In genomic region chr1:175600721-175601440, GRCh38 we compare ENCODE assay signal across 12 cellular contexts.
DNase-seq lines count a peak whose midpoint lies in the region; ATAC-seq, FAIRE-seq and TF ChIP-seq lines count a peak whose summit lies in the region.
"Had no signal": no experiment of that assay in that cellular context is flagged by ENCODE, and none has a peak within 500 bp of the region (broad histone marks: within the 10 kb centered on the region; RNA-seq: fewer than 3 reads in every experiment).

No MANE protein-coding gene starts in this region.

- H3K9me3 ChIP-seq in MM.1S (replicated peaks; ENCODE audit: insufficient read depth, low read length) = no peaks in the 10 kb centered on the region
- no peaks in the 10 kb centered on the region for H3K9me3 ChIP-seq in kidney (ENCODE audit: control insufficient read depth in 1 of 2, low read length in 2 of 2)
- no peaks in the 10 kb centered on the region for H3K9me3 ChIP-seq in osteoblast (ENCODE audit: low read depth, low read length)

- ATAC-seq in GM21390 (IDR thresholded peaks at IDR 0.05; ENCODE audit: unreplicated experiment) (peak; percentile 84), HG03175 (IDR thresholded peaks at IDR 0.05; ENCODE audit: unreplicated experiment) (peak; percentile 85)
- ATAC-seq: Right ventricle myocardium inferior had no signal

- H2AFZ ChIP-seq in MM.1S (ENCODE audit: low read length) (no peak overlapping the region), osteoblast (ENCODE audit: low read length) (no peak overlapping the region)

- peaks cover 29% of the 10 kb centered on the region for H3K4me1 Mint-ChIP-seq in T-helper 1 cell treated with Interleukin-12 subunit alpha and Interleukin-12 subunit beta and Interleukin-4 antibody, amounts not matched to agents 30 μg/mL and 1 μg/mL, for 36 hours (ENCODE audit: low read depth)

- H3K4me2 ChIP-seq in MM.1S (ENCODE audit: low read depth, low read length) (no peak overlapping the region), osteoblast (ENCODE audit: insufficient read depth, low read length) (no peak overlapping the region)

- H3K36me3 Mint-ChIP-seq in T-helper 1 cell treated with Interleukin-12 subunit alpha and Interleukin-12 subunit beta and Interleukin-4 antibody, amounts not matched to agents 30 μg/mL and 1 μg/mL, for 36 hours (ENCODE audit: low read depth) = no peaks in the 10 kb centered on the region

- in situ Hi-C loops in GM13977 (cut with MboI; ENCODE audit: low pct_unique_long_range_greater_than_20kb, low sequenced_read_pairs, unreplicated experiment) = no loop called here

- intact Hi-C loops in kidney (cut with DNase I) = no loop called here

- no peaks in the 10 kb centered on the region for H3F3A ChIP-seq in MM.1S (ENCODE audit: insufficient read depth, low read length)

- H3K4me3 Mint-ChIP-seq in T-helper 1 cell treated with Interleukin-12 subunit alpha and Interleukin-12 subunit beta and Interleukin-4 antibody, amounts not matched to agents 30 μg/mL and 1 μg/mL, for 36 hours = peak overlapping the region; percentile 67
- H3K4me3 Mint-ChIP-seq: activated T-cell treated with anti-CD3 and anti-CD28 coated beads, Interleukin-2, amount 50 U/mL, for 72 hours had no signal

- no peak for FAIRE-seq in kidney (lab: Jason Lieb, UNC)
- FAIRE-seq: endometrium had no signal

- H3K27me3 ChIP-seq in MM.1S (replicated peaks; ENCODE audit: insufficient read depth, low read length) = no peaks in the 10 kb centered on the region
- no peaks in the 10 kb centered on the region for H3K27me3 ChIP-seq in osteoblast (ENCODE audit: insufficient read depth, low read length)

- H3K27ac Mint-ChIP-seq in T-helper 1 cell treated with Interleukin-12 subunit alpha and Interleukin-12 subunit beta and Interleukin-4 antibody, amounts not matched to agents 30 μg/mL and 1 μg/mL, for 36 hours = peak overlapping the region; percentile 72
- H3K27ac Mint-ChIP-seq: activated T-cell treated with anti-CD3 and anti-CD28 coated beads, Interleukin-2, amount 50 U/mL, for 72 hours had no signal

- H3K27me3 Mint-ChIP-seq in T-helper 1 cell treated with Interleukin-12 subunit alpha and Interleukin-12 subunit beta and Interleukin-4 antibody, amounts not matched to agents 30 μg/mL and 1 μg/mL, for 36 hours (ENCODE audit: low read depth) = peaks cover 21% of the 10 kb centered on the region

- H3K79me2 ChIP-seq in MM.1S (ENCODE audit: low read length) (no peaks in the 10 kb centered on the region), osteoblast (ENCODE audit: insufficient read depth, low read length) (no peaks in the 10 kb centered on the region)

- no peak overlapping the region for H3K9ac ChIP-seq in MM.1S (ENCODE audit: low read length)
- no peak overlapping the region for H3K9ac ChIP-seq in kidney (ENCODE audit: low read length in 2 of 2)

- H3K36me3 ChIP-seq in MM.1S (replicated peaks; ENCODE audit: insufficient read depth, low read length) = no peaks in the 10 kb centered on the region
- no peaks in the 10 kb centered on the region for H3K36me3 ChIP-seq in kidney (ENCODE audit: control insufficient read depth in 1 of 2, insufficient read depth in 2 of 2, low read length in 2 of 2)
- H3K36me3 ChIP-seq in osteoblast (ENCODE audit: insufficient read depth, low read length) = no peaks in the 10 kb centered on the region

- H4K20me1 ChIP-seq in MM.1S (ENCODE audit: insufficient read depth, low read length) (no peaks in the 10 kb centered on the region), osteoblast (ENCODE audit: insufficient read depth, low read length) (no peaks in the 10 kb centered on the region)

- no peaks in the 10 kb centered on the region for H3K9me3 Mint-ChIP-seq in T-helper 1 cell treated with Interleukin-12 subunit alpha and Interleukin-12 subunit beta and Interleukin-4 antibody, amounts not matched to agents 30 μg/mL and 1 μg/mL, for 36 hours
- H3K9me3 Mint-ChIP-seq: activated T-cell treated with anti-CD3 and anti-CD28 coated beads, Interleukin-2, amount 50 U/mL, for 72 hours had no signal

- no peaks in the 10 kb centered on the region for H3K9me2 ChIP-seq in MM.1S (replicated peaks; ENCODE audit: insufficient read depth, low read length)

- H3K4me1 ChIP-seq in MM.1S (ENCODE audit: low read length) (no peaks in the 10 kb centered on the region), kidney (ENCODE audit: control insufficient read depth in 1 of 2, insufficient read depth in 1 of 2, low read depth in 1 of 2, low read length in 2 of 2) (peaks cover 0 to 2% of the 10 kb centered on the region in 2 donors), osteoblast (ENCODE audit: insufficient read depth, low read length) (no peaks in the 10 kb centered on the region)

- DNase-seq in GM13977 (ENCODE audit: low spot score) (peak; percentile 72), MM.1S (no peak), kidney (no peak), osteoblast (ENCODE audit: insufficient read length, low spot score, missing footprints) (no peak), T1000 (lab: John Stamatoyannopoulos, UW) (no peak)
- DNase-seq: activated T-cell treated with anti-CD3 and anti-CD28 coated beads, Interleukin-2, amount 50 U/mL, for 72 hours had no signal

- H3K4me3 ChIP-seq in MM.1S (ENCODE audit: low read length) (no peak overlapping the region), kidney (ENCODE audit: low read length in 2 of 2) (no peak overlapping the region), osteoblast (ENCODE audit: insufficient read depth, low read length) (no peak overlapping the region)
- H3K4me3 ChIP-seq: lung had no signal

- H3K27ac ChIP-seq in MM.1S (ENCODE audit: low read length) (no peak overlapping the region), kidney (ENCODE audit: low read depth in 2 of 2, low read length in 2 of 2) (no peak overlapping the region), osteoblast (ENCODE audit: low read depth, low read length) (no peak overlapping the region)

- TF ChIP-seq CTCF in GM13977 (IDR thresholded peaks at IDR 0.05; ENCODE audit: extremely low read depth, insufficient read depth, missing control alignments) (no peak), MM.1S (IDR thresholded peaks at IDR 0.05; ENCODE audit: low read length) (no peak), kidney (IDR thresholded peaks at IDR 0.05; ENCODE audit: borderline replicate concordance, extremely low read depth, insufficient read depth) (no peak), osteoblast (IDR thresholded peaks at IDR 0.05; ENCODE audit: extremely low read depth, low read depth, low read length) (no peak)
